In the genomic region with DNA sequence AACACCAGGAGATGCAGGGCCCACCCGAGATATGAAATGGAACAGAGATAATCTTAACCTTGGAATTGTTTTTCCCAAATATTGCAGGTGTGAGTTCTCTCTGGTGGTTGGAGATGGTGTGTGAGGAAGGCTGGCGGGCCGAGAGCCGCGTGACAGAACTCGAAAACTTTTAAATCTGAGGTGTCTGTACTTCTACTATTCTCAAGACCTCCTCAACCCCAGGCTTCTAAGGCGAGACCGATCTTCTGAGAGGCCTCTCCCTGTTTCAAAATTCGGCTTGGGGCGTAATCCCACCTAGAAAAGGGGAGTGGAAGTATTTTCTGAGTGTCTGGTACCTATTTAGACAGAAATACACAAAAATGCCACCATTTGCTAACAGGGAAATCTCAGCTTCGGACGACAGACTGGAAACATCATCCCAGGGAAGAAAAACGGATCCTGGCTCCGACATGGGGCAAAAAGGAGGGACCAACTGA, we compare ENCODE assay signal across 6 cellular contexts. TPM values are rescaled to one million over a fixed set of nuclear protein-coding genes. Genes with fewer than 3 reads are reported as not detected.
A peak's percentile ranks its signal among the peaks of the same experiment; 100 is the strongest.
DNase-seq lines count a peak whose midpoint lies in the region; ATAC-seq and TF ChIP-seq lines count a peak whose summit lies in the region.

No MANE protein-coding gene starts in this region.

- H3K27me3 ChIP-seq in GM23248 (replicated peaks; ENCODE audit: insufficient read depth) (no peaks in the 10 kb centered on the region), neural cell (ENCODE audit: insufficient read depth, low read depth, low read length) (no peaks in the 10 kb centered on the region)

- ATAC-seq in HG02759 (IDR thresholded peaks at IDR 0.05; ENCODE audit: unreplicated experiment) = no peak
- no peak for ATAC-seq in HG03457 (IDR thresholded peaks at IDR 0.05; ENCODE audit: unreplicated experiment)

- H3K27ac Mint-ChIP-seq in activated CD4-positive, alpha-beta T cell treated with anti-CD3 and anti-CD28 coated beads, Interleukin-2, amount 10 ng/mL, durations not matched to agents 24 days and 14 days = no peak overlapping the region

- WGBS in GM23248 (ENCODE audit: low coverage in 1 of 2, low lambda C conversion rate in 2 of 2, missing lambda C conversion rate in 2 of 2), 2 experiments = 1% methylated on average over 14 of the region's 14 CpGs

- H3K9me2 ChIP-seq in GM23248 (ENCODE audit: insufficient read depth) (no peaks in the 10 kb centered on the region), neural cell (ENCODE audit: insufficient read depth, low read length) (no peaks in the 10 kb centered on the region)

- TF ChIP-seq EP300 in neural cell (conservative IDR thresholded peaks at IDR 0.05; ENCODE audit: poor library complexity, severe bottlenecking) = no peak

- H3K9me3 Mint-ChIP-seq in activated CD4-positive, alpha-beta T cell treated with anti-CD3 and anti-CD28 coated beads, Interleukin-2, amount 10 ng/mL, durations not matched to agents 24 days and 14 days = no peaks in the 10 kb centered on the region

- no peaks in the 10 kb centered on the region for H3K27me3 Mint-ChIP-seq in activated CD4-positive, alpha-beta T cell treated with anti-CD3 and anti-CD28 coated beads, Interleukin-2, amount 10 ng/mL, durations not matched to agents 24 days and 14 days

- H3K9me3 ChIP-seq in GM23248 (ENCODE audit: low read depth) = no peaks in the 10 kb centered on the region
- H3K9me3 ChIP-seq in neural cell (ENCODE audit: low read length) = no peaks in the 10 kb centered on the region

- H3K27ac ChIP-seq in GM23248 (peak overlapping the region; percentile 73), neural cell (ENCODE audit: low read length) (peak overlapping the region; percentile 92)

- H3K4me1 Mint-ChIP-seq in activated CD4-positive, alpha-beta T cell treated with anti-CD3 and anti-CD28 coated beads, Interleukin-2, amount 10 ng/mL, durations not matched to agents 24 days and 14 days = peaks cover 28% of the 10 kb centered on the region

- DNase-seq in GM23248 (peak; percentile 69), astrocyte of the spinal cord (ENCODE audit: low read depth, low spot score) (no peak)
- no peak for DNase-seq in activated CD4-positive, alpha-beta T cell treated with anti-CD3 and anti-CD28 coated beads, Interleukin-2, amount 10 ng/mL, durations not matched to agents 24 days and 14 days

- H3K9ac ChIP-seq in GM23248 (peak overlapping the region; percentile 89), neural cell (ENCODE audit: low read length) (peak overlapping the region; percentile 90)

- TF ChIP-seq CTCF in astrocyte of the spinal cord (IDR thresholded peaks at IDR 0.05; ENCODE audit: low read depth, low read length) = no peak
- TF ChIP-seq CTCF in neural cell (IDR thresholded peaks at IDR 0.05; ENCODE audit: poor library complexity, severe bottlenecking) = no peak

- intact Hi-C loops in activated CD4-positive, alpha-beta T cell treated with anti-CD3 and anti-CD28 coated beads, Interleukin-2, amount 10 ng/mL, durations not matched to agents 24 days and 14 days (cut with micrococcal nuclease) = loop anchor here (1.0 to 5.0 kb wide), 6 partner anchors 12 to 483 kb away; a partner anchor contains a TSS

- H3K79me2 ChIP-seq in GM23248 (ENCODE audit: insufficient read depth) (peaks cover 84% of the 10 kb centered on the region), neural cell (replicated peaks; ENCODE audit: insufficient read depth, low read length) (peaks cover 67% of the 10 kb centered on the region)

- H3K4me2 ChIP-seq in GM23248 (ENCODE audit: unreplicated experiment) = peak overlapping the region; percentile 98
- peak overlapping the region; percentile 97 for H3K4me2 ChIP-seq in neural cell (ENCODE audit: low read length)

- no peak for TF ChIP-seq RAD21 in neural cell (conservative IDR thresholded peaks at IDR 0.05)

- peaks cover 37% of the 10 kb centered on the region for H3K36me3 Mint-ChIP-seq in activated CD4-positive, alpha-beta T cell treated with anti-CD3 and anti-CD28 coated beads, Interleukin-2, amount 10 ng/mL, durations not matched to agents 24 days and 14 days (ENCODE audit: low read depth)

- in situ Hi-C loops in GM23248 (cut with MboI) (no loop called here), astrocyte of the spinal cord (cut with HindIII; ENCODE audit: low sequenced_read_pairs) (no loop called here)

- H3K4me1 ChIP-seq in GM23248 (ENCODE audit: insufficient read depth) = peaks cover 25% of the 10 kb centered on the region

- H3K4me3 Mint-ChIP-seq in activated CD4-positive, alpha-beta T cell treated with anti-CD3 and anti-CD28 coated beads, Interleukin-2, amount 10 ng/mL, durations not matched to agents 24 days and 14 days = no peak overlapping the region

- peak overlapping the region; percentile 96 for H3K4me3 ChIP-seq in GM23248
- peak overlapping the region; percentile 91 for H3K4me3 ChIP-seq in astrocyte of the spinal cord (ENCODE audit: low read depth, low read length)
- peak overlapping the region; percentile 73 for H3K4me3 ChIP-seq in neural cell (ENCODE audit: low read length)

- H4K20me1 ChIP-seq in GM23248 (ENCODE audit: insufficient read depth) (peaks cover 8% of the 10 kb centered on the region; the same call in 1 of the 2 replicates), neural cell (ENCODE audit: insufficient read depth) (no peaks in the 10 kb centered on the region)

- H2AFZ ChIP-seq in GM23248 = peak overlapping the region; percentile 89
- peak overlapping the region; percentile 70 for H2AFZ ChIP-seq in neural cell (ENCODE audit: low read depth, low read length)

- H3F3A ChIP-seq in GM23248 (ENCODE audit: insufficient read depth) (peaks cover 36% of the 10 kb centered on the region), neural cell (ENCODE audit: insufficient read depth, low read length, poor library complexity, severe bottlenecking) (no peaks in the 10 kb centered on the region)

- H3K36me3 ChIP-seq in GM23248 (ENCODE audit: low read depth) = peaks cover 32% of the 10 kb centered on the region
- peaks cover 2% of the 10 kb centered on the region for H3K36me3 ChIP-seq in neural cell (ENCODE audit: insufficient read depth, low read length)

TF ChIP-seq in neural cell, 6 proteins besides CTCF, POLR2A, EP300 and RAD21:
- TF ChIP-seq POLR2AphosphoS5 (IDR thresholded peaks at IDR 0.05) (no peak), SMC3 (conservative IDR thresholded peaks at IDR 0.05; ENCODE audit: poor library complexity) (no peak), EZH2 (IDR thresholded peaks at IDR 0.05; ENCODE audit: borderline replicate concordance, insufficient read depth, low read length, poor library complexity, severe bottlenecking) (no peak), MXI1 (conservative IDR thresholded peaks at IDR 0.05; ENCODE audit: poor library complexity, severe bottlenecking) (no peak), TAF1 (IDR thresholded peaks at IDR 0.05; ENCODE audit: low read depth) (no peak)
- TF ChIP-seq, protein P1, sequence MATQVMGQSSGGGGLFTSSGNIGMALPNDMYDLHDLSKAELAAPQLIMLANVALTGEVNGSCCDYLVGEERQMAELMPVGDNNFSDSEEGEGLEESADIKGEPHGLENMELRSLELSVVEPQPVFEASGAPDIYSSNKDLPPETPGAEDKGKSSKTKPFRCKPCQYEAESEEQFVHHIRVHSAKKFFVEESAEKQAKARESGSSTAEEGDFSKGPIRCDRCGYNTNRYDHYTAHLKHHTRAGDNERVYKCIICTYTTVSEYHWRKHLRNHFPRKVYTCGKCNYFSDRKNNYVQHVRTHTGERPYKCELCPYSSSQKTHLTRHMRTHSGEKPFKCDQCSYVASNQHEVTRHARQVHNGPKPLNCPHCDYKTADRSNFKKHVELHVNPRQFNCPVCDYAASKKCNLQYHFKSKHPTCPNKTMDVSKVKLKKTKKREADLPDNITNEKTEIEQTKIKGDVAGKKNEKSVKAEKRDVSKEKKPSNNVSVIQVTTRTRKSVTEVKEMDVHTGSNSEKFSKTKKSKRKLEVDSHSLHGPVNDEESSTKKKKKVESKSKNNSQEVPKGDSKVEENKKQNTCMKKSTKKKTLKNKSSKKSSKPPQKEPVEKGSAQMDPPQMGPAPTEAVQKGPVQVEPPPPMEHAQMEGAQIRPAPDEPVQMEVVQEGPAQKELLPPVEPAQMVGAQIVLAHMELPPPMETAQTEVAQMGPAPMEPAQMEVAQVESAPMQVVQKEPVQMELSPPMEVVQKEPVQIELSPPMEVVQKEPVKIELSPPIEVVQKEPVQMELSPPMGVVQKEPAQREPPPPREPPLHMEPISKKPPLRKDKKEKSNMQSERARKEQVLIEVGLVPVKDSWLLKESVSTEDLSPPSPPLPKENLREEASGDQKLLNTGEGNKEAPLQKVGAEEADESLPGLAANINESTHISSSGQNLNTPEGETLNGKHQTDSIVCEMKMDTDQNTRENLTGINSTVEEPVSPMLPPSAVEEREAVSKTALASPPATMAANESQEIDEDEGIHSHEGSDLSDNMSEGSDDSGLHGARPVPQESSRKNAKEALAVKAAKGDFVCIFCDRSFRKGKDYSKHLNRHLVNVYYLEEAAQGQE (IDR thresholded peaks at IDR 0.05; ENCODE audit: borderline replicate concordance) = no peak
TF ChIP-seq in neural cell: peak in this region for 0.

RNA-seq across cellular contexts. Expression of a gene that starts 0.6 kb away (rescaled TPM):
- 53.6 and 65.1 TPM in 2 replicates for total RNA-seq in GM23248 (2014; rRNA removed; shearing (Covaris generic))
- polyA plus RNA-seq in GM23248 (2016; fragmentation: Nextera tagmentation; extraction: Ambion mirVana) (131 and 139 TPM in 2 replicates), neural cell (245 and 332 TPM in 2 replicates)
- 107 and 115 TPM in 2 replicates for polyA minus RNA-seq in neural cell
- 76.6 and 81.6 TPM in 2 replicates for total RNA-seq in activated CD4-positive, alpha-beta T cell treated with anti-CD3 and anti-CD28 coated beads, Interleukin-2, amount 10 ng/mL, durations not matched to agents 24 days and 14 days

RNA-seq across cellular contexts. Expression of a gene that starts 0.9 kb away (rescaled TPM):
- 21.1 and 21.7 TPM in 2 replicates for total RNA-seq in GM23248 (2014; rRNA removed; shearing (Covaris generic))
- polyA plus RNA-seq in GM23248 (2016; fragmentation: Nextera tagmentation; extraction: Ambion mirVana) (86.6 and 87.7 TPM in 2 replicates), neural cell (6.1 and 11.5 TPM in 2 replicates)
- polyA minus RNA-seq in neural cell = 8.0 and 9.0 TPM in 2 replicates
- total RNA-seq in activated CD4-positive, alpha-beta T cell treated with anti-CD3 and anti-CD28 coated beads, Interleukin-2, amount 10 ng/mL, durations not matched to agents 24 days and 14 days = 49.8 and 55.8 TPM in 2 replicates

RNA-seq across cellular contexts. Expression of a gene that starts 12.5 kb away (rescaled TPM):
- total RNA-seq in GM23248 (2014; rRNA removed; shearing (Covaris generic)) = 38.7 and 43.8 TPM in 2 replicates
- polyA plus RNA-seq in GM23248 (2016; fragmentation: Nextera tagmentation; extraction: Ambion mirVana) (23.7 and 24.5 TPM in 2 replicates), neural cell (45.0 and 46.4 TPM in 2 replicates)
- polyA minus RNA-seq in neural cell = 59.7 and 64.8 TPM in 2 replicates
- 39.8 and 42.0 TPM in 2 replicates for total RNA-seq in activated CD4-positive, alpha-beta T cell treated with anti-CD3 and anti-CD28 coated beads, Interleukin-2, amount 10 ng/mL, durations not matched to agents 24 days and 14 days

RNA-seq across cellular contexts. Expression of a gene that starts 25.8 kb away (rescaled TPM):
- total RNA-seq in GM23248 (2014; rRNA removed; shearing (Covaris generic)) = 17.6 and 26.3 TPM in 2 replicates
- 13.8 and 15.7 TPM in 2 replicates for polyA plus RNA-seq in GM23248 (2016; fragmentation: Nextera tagmentation; extraction: Ambion mirVana)
- not detected in 2 replicates for polyA plus RNA-seq in neural cell
- not detected in 2 replicates for polyA minus RNA-seq in neural cell
- total RNA-seq in activated CD4-positive, alpha-beta T cell treated with anti-CD3 and anti-CD28 coated beads, Interleukin-2, amount 10 ng/mL, durations not matched to agents 24 days and 14 days = not detected in 2 replicates
